ENCODE assay signal across 8 cellular contexts in the genomic region with DNA sequence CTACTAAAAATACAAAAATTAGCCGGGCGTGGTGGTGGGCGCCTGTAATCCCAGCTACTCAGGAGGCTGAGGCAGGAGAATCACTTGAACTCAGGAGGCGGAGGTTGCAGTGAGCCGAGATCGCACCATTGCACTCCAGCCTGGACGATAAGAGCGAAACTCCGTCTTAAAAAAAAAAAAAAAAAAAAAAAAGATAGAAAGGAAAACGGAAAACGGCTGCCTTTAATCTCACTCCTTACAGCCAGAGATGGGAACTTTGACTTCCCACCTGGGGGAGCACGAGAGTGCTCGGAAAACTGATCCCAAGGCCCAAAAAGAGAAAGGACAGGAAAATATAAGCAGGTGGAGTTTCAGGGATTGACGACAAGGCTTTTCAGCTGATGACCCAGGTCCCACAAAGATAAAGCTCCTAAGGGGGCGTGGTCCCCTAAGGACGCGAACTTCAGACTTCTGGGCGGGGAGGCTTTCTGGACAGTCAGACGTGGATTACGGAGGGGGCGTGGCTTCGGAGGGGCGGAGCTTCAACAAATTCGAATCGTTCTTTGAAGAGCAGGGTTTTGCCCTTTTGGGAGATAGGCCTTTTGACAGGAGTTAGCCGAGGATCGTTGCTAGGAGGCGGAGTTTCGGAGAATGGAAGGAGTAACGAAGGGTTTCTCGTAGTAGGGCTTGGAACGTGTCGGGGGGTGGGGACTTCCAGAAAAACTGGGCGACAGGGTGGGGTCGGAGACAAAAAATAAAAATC. TPM values are rescaled to one million over a fixed set of nuclear protein-coding genes. Genes with fewer than 3 reads are reported as not detected.
A peak's percentile ranks its signal among the peaks of the same experiment; 100 is the strongest.
DNase-seq lines count a peak whose midpoint lies in the region; ATAC-seq and TF ChIP-seq lines count a peak whose summit lies in the region.

No MANE protein-coding gene starts in this region.

- peak overlapping the region; percentile 93 for H3K9ac ChIP-seq in iPS-20b (ENCODE audit: low read depth, low read length)
- peak overlapping the region; percentile 92 to 98 (median 95) for H3K9ac ChIP-seq in skeletal muscle tissue (ENCODE audit: low read depth in 1 of 3, low read length in 3 of 3)

- H3K36me3 ChIP-seq in breast epithelium: no peaks in the 10 kb centered on the region
- H3K36me3 ChIP-seq in iPS-20b (ENCODE audit: insufficient read depth, low read depth, low read length): peaks cover 15% of the 10 kb centered on the region
- peaks cover 2 to 12% (median 5%) of the 10 kb centered on the region in 3 donors for H3K36me3 ChIP-seq in skeletal muscle tissue (ENCODE audit: control insufficient read depth in 3 of 3, insufficient read depth in 3 of 3, low read length in 3 of 3)

- DNase-seq in DMS 273 (lab: John Stamatoyannopoulos, UW; ENCODE audit: unreplicated experiment): peak; percentile 97
- DNase-seq in NCI-H2196 treated with DMSO at 0.1 percent for 48 hours (lab: John Stamatoyannopoulos, UW; ENCODE audit: unreplicated experiment): peak; percentile 89
- DNase-seq in breast epithelium (ENCODE audit: low spot score in 2 of 2): peak; percentile 97 to 99

- no peaks in the 10 kb centered on the region for H3K27me3 ChIP-seq in breast epithelium
- no peaks in the 10 kb centered on the region for H3K27me3 ChIP-seq in iPS-20b (ENCODE audit: insufficient read depth, low read length)
- no peaks in the 10 kb centered on the region for H3K27me3 ChIP-seq in skeletal muscle tissue (ENCODE audit: control insufficient read depth in 3 of 3, insufficient read depth in 3 of 3, low read length in 3 of 3)

- H3K4me1 ChIP-seq in breast epithelium (peaks cover 14 to 26% of the 10 kb centered on the region in 2 donors), iPS-20b (ENCODE audit: insufficient read depth, low read length) (peaks cover 26% of the 10 kb centered on the region), skeletal muscle tissue (ENCODE audit: control insufficient read depth in 3 of 3, insufficient read depth in 3 of 3, low read length in 3 of 3) (peaks cover 56 to 66% (median 56%) of the 10 kb centered on the region in 3 donors)

- ATAC-seq in HG02840 (IDR thresholded peaks at IDR 0.05; ENCODE audit: low FRiP score, unreplicated experiment) (peak; percentile 16), HG03460 (IDR thresholded peaks at IDR 0.05; ENCODE audit: unreplicated experiment) (no peak)

- no peak; the same call in 1 of the 2 replicates for TF ChIP-seq CTCF in VCaP (conservative IDR thresholded peaks at IDR 0.05)
- TF ChIP-seq CTCF in breast epithelium (IDR thresholded peaks at IDR 0.05): peak in 1 of 3 donors; percentile 44

- H3K9me3 ChIP-seq in breast epithelium (no peaks in the 10 kb centered on the region), iPS-20b (ENCODE audit: insufficient read depth, low read depth, low read length) (no peaks in the 10 kb centered on the region), skeletal muscle tissue (ENCODE audit: control insufficient read depth in 3 of 3, low read length in 3 of 3) (no peaks in the 10 kb centered on the region)

- intact Hi-C loops in breast epithelium (cut with DNase I; ENCODE audit: low total_unique reads): no loop called here

- H3K27ac ChIP-seq in VCaP (peak overlapping the region; percentile 94), breast epithelium (peak overlapping the region; percentile 99 to 100), iPS-20b (ENCODE audit: low read length) (peak overlapping the region; percentile 98), skeletal muscle tissue (ENCODE audit: low read depth, low read length) (peak overlapping the region; percentile 99)

- peak overlapping the region; percentile 57 to 76 (median 76) for H3K4me3 ChIP-seq in breast epithelium
- peak overlapping the region; percentile 93 for H3K4me3 ChIP-seq in iPS-20b (ENCODE audit: low read length)
- peak overlapping the region; percentile 71 to 91 (median 91) for H3K4me3 ChIP-seq in skeletal muscle tissue (ENCODE audit: low read length in 3 of 3)

- peak; percentile 38 for TF ChIP-seq POLR2A in breast epithelium (IDR thresholded peaks at IDR 0.05)

RNA-seq across cellular contexts. Expression of gene CKS1B, which starts 1.0 kb away (rescaled TPM):
- total RNA-seq in breast epithelium (100 to 1,000 TPM in 1 of 3 donors, 10 to 100 TPM in 2; 44.6 to 104 (median 47.3) TPM), skeletal muscle tissue (31.8 TPM)

RNA-seq across cellular contexts. Expression of gene SHC1, which starts 3.0 kb away (rescaled TPM):
- 100 to 1,000 TPM in 2 of 3 donors, 10 to 100 TPM in 1; 94.4 to 177 (median 134) TPM for total RNA-seq in breast epithelium
- 36.0 TPM for total RNA-seq in skeletal muscle tissue

RNA-seq across cellular contexts. Expression of gene FLAD1, which starts 9.6 kb away (rescaled TPM):
- total RNA-seq in breast epithelium: 10 to 100 TPM; 27.0 to 42.7 (median 39.3) TPM
- 16.2 TPM for total RNA-seq in skeletal muscle tissue

RNA-seq across cellular contexts. Expression of gene PYGO2, which starts 11.9 kb away (rescaled TPM):
- 10 to 100 TPM; 14.6 to 26.2 (median 20.3) TPM for total RNA-seq in breast epithelium
- 16.2 TPM for total RNA-seq in skeletal muscle tissue

RNA-seq across cellular contexts. Expression of gene PBXIP1, which starts 17.6 kb away (rescaled TPM):
- total RNA-seq in breast epithelium (100 to 1,000 TPM in 2 of 3 donors, 10 to 100 TPM in 1; 79.3 to 156 (median 105) TPM), skeletal muscle tissue (190 TPM)
